21 cellular contexts compared by ENCODE assay signal in the genomic region with DNA sequence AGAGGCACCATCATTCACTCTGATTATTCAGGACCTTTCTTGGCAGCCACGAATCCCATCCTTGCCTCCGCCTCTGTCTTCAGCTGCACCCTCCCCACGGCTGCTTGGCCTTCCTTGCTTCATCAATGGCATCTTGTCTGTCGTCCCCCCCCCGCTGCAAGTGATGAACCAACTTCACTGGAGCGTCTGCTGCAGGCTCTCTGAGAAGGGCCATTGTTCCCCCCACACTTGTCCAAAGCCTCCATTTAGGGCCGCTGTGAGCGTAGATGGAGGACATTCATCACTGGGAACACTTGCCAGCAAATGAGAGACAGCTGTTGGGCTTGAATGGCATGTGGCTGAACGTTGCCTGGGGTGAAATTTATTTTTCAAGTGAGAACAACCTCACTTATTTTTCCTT. TPM values are rescaled to one million over a fixed set of nuclear protein-coding genes. Genes with fewer than 3 reads are reported as not detected.
DNase-seq lines count a peak whose midpoint lies in the region; ATAC-seq and TF ChIP-seq lines count a peak whose summit lies in the region.
"Had no signal": no experiment of that assay in that cellular context is flagged by ENCODE, and none has a peak within 500 bp of the region (broad histone marks: within the 10 kb centered on the region; RNA-seq: fewer than 3 reads in every experiment).

No MANE protein-coding gene starts in this region.

- no peaks in the 10 kb centered on the region for H3K27me3 ChIP-seq in neuronal stem cell (ENCODE audit: control insufficient read depth in 3 of 3, insufficient read depth in 3 of 3, low read depth in 1 of 3, low read length in 3 of 3)
- H3K27me3 ChIP-seq in psoas muscle (ENCODE audit: insufficient read depth in 3 of 3, low read length in 2 of 3): peaks cover 0 to 21% (median 0%) of the 10 kb centered on the region in 3 donors
- H3K27me3 ChIP-seq: MG63 had no signal

- no peak overlapping the region for H3K4me2 ChIP-seq in neuronal stem cell (ENCODE audit: insufficient read depth, low read length, poor library complexity, severe bottlenecking)
- H3K4me2 ChIP-seq: KMS-11 had no signal

- H3K79me1 ChIP-seq in neuronal stem cell (ENCODE audit: low read depth, low read length): no peaks in the 10 kb centered on the region

- no peak overlapping the region for H4K8ac ChIP-seq in neuronal stem cell (ENCODE audit: low read depth, low read length)

- H3K9me3 ChIP-seq in T-helper 17 cell (ENCODE audit: control insufficient read depth, low read length, poor library complexity, severe bottlenecking): no peaks in the 10 kb centered on the region
- H3K9me3 ChIP-seq in neuronal stem cell (replicated peaks in 1 of 2; ENCODE audit: control insufficient read depth in 2 of 2, insufficient read depth in 1 of 2, low read depth in 1 of 2, low read length in 2 of 2): no peaks in the 10 kb centered on the region
- no peaks in the 10 kb centered on the region for H3K9me3 ChIP-seq in psoas muscle

- WGBS in neuronal stem cell (ENCODE audit: extremely low coverage in 2 of 2, insufficient read length in 2 of 2, insufficient replicate concordance in 1 of 2), 2 donors: no CpG with 5 or more reads among the region's 9 CpGs
- 32 to 60% (median 45%) methylated on average over 9 of the region's 9 CpGs for WGBS in psoas muscle, 3 donors

- H3K27ac ChIP-seq in neuronal stem cell (replicated peaks; ENCODE audit: low read length): no peak overlapping the region
- no peak overlapping the region for H3K27ac ChIP-seq in substantia nigra (ENCODE audit: low read depth, low read length, poor library complexity, severe bottlenecking)
- no peak overlapping the region for H3K27ac ChIP-seq in psoas muscle
- H3K27ac ChIP-seq: KMS-11 had no signal

- no peaks in the 10 kb centered on the region for H3K36me3 Mint-ChIP-seq in T-helper 17 cell (ENCODE audit: low read depth)
- H3K36me3 Mint-ChIP-seq: CD4-positive, alpha-beta memory T cell had no signal

- H3K4me1 Mint-ChIP-seq in T-helper 17 cell: peaks cover 7% of the 10 kb centered on the region
- H3K4me1 Mint-ChIP-seq: B cell had no signal

- H3K4me3 ChIP-seq in neuronal stem cell (ENCODE audit: low read length in 2 of 2): no peak overlapping the region
- no peak overlapping the region for H3K4me3 ChIP-seq in psoas muscle
- H3K4me3 ChIP-seq: MG63 had no signal

- H3K18ac ChIP-seq in neuronal stem cell (ENCODE audit: low read length): peak overlapping the region; percentile 66

- H3K36me3 ChIP-seq in neuronal stem cell (replicated peaks in 1 of 2; ENCODE audit: control insufficient read depth in 2 of 2, insufficient read depth in 2 of 2, low read length in 2 of 2) (no peaks in the 10 kb centered on the region), psoas muscle (ENCODE audit: insufficient read depth in 1 of 2, low read depth in 1 of 2) (no peaks in the 10 kb centered on the region)
- H3K36me3 ChIP-seq: MG63 had no signal

- no peak for DNase-seq in T-helper 17 cell
- DNase-seq in hippocampal formation (lab: John Stamatoyannopoulos, UW): peak; percentile 58 to 62
- DNase-seq in neuronal stem cell (ENCODE audit: low spot score): no peak
- peak in 42 of 49 donors; percentile 8 to 71 (median 47) for DNase-seq in substantia nigra (lab: John Stamatoyannopoulos, UW)
- no peak for DNase-seq in psoas muscle
- DNase-seq in HCEC 1CT: no peak
- no peak for DNase-seq in COR-L47 (lab: John Stamatoyannopoulos, UW)
- no peak for DNase-seq in stimulated activated CD4-positive, alpha-beta T cell treated with anti-CD3 and anti-CD28 coated beads, Interleukin-2, amount 100 ng/mL, for 24 hours
- DNase-seq: ACHN; CD4-positive, alpha-beta memory T cell; MG63; NCI-H1092 treated with DMSO at 0.1 percent for 48 hours; NCI-H187; NCI-H2171; NCI-H774; Right ventricle myocardium superior had no signal

- no peak overlapping the region for H3K14ac ChIP-seq in neuronal stem cell (ENCODE audit: low read length)

- no peak overlapping the region for H3K23ac ChIP-seq in neuronal stem cell (ENCODE audit: low read depth, low read length, poor library complexity)

- H2BK12ac ChIP-seq in neuronal stem cell (ENCODE audit: low read length): no peak overlapping the region

- peaks cover 4 to 8% of the 10 kb centered on the region in 2 donors for H3K4me1 ChIP-seq in neuronal stem cell (ENCODE audit: control insufficient read depth in 2 of 2, insufficient read depth in 1 of 2, low read depth in 1 of 2, low read length in 2 of 2)
- no peaks in the 10 kb centered on the region for H3K4me1 ChIP-seq in psoas muscle

- no peak overlapping the region for H2BK120ac ChIP-seq in neuronal stem cell (ENCODE audit: low read depth, low read length)

- H4K91ac ChIP-seq in neuronal stem cell (ENCODE audit: low read depth, low read length, poor library complexity): no peak overlapping the region

- peak overlapping the region; percentile 67 for H2BK15ac ChIP-seq in neuronal stem cell (ENCODE audit: low read length)

- peaks cover 59% of the 10 kb centered on the region for H3K27me3 Mint-ChIP-seq in T-helper 17 cell

- H2AFZ ChIP-seq in neuronal stem cell (ENCODE audit: low read length): peak overlapping the region; percentile 16

- peak overlapping the region; percentile 25 for H3K4me3 Mint-ChIP-seq in T-helper 17 cell
- H3K4me3 Mint-ChIP-seq: B cell; CD4-positive, alpha-beta memory T cell had no signal

- H2AK5ac ChIP-seq in neuronal stem cell (ENCODE audit: low read depth, low read length): no peak overlapping the region

- intact Hi-C loops in psoas muscle (cut with DNase I): no loop called here

- H3K4ac ChIP-seq in neuronal stem cell (ENCODE audit: low read length): peak overlapping the region; percentile 31

- H2BK5ac ChIP-seq in neuronal stem cell (ENCODE audit: low read length): no peak overlapping the region

- H3K9ac ChIP-seq in neuronal stem cell (ENCODE audit: low read depth, low read length, poor library complexity): peak overlapping the region; percentile 1
- H3K9ac ChIP-seq: KMS-11 had no signal

- no peak for TF ChIP-seq CTCF in psoas muscle (IDR thresholded peaks at IDR 0.05)

- ATAC-seq in T-helper 17 cell (no peak), psoas muscle (no peak)
- ATAC-seq: HepG2, Panc1 had no signal

- H3K27ac Mint-ChIP-seq in T-helper 17 cell: no peak overlapping the region
- H3K27ac Mint-ChIP-seq: B cell; CD4-positive, alpha-beta memory T cell had no signal

RNA-seq across cellular contexts. Expression of a gene that starts 20.1 kb away (rescaled TPM):
- 1 to 10 TPM; 1.8 to 3.0 TPM for total RNA-seq in T-helper 17 cell
- polyA plus RNA-seq in neuronal stem cell (2013, experiment 1 of 2): 6.7 TPM
- polyA plus RNA-seq in neuronal stem cell (2013, experiment 2 of 2): 6.9 TPM
- total RNA-seq in psoas muscle: 1 to 10 TPM; 1.6 to 3.6 (median 2.6) TPM
- polyA plus RNA-seq in psoas muscle: 1 to 10 TPM in 2 of 3 donors, under 1 TPM in 1; 0.75 to 1.7 (median 1.4) TPM
- total RNA-seq: HepG2, NCI-H460 had no signal
- polyA plus RNA-seq: HepG2 had no signal

Comparison
In these comparisons a context has a peak if more than half of its experiments do, and no peak if none do; other contexts are left out.
1. DNase-seq: peak in hippocampal formation (2 of 2) and substantia nigra (42 of 49); none in T-helper 17 cell (0 of 3), neuronal stem cell (single experiment), psoas muscle (0 of 2), HCEC 1CT (single experiment), COR-L47 (single experiment) and stimulated activated CD4-positive, alpha-beta T cell treated with anti-CD3 and anti-CD28 coated beads, Interleukin-2, amount 100 ng/mL, for 24 hours (0 of 2).